In genomic region chr11:45936655-45937054, GRCh38 we compare ENCODE assay signal across 18 cellular contexts. TPM values are rescaled to one million over a fixed set of nuclear protein-coding genes. Genes with fewer than 3 reads are reported as not detected.
DNase-seq lines count a peak whose midpoint lies in the region; ATAC-seq and TF ChIP-seq lines count a peak whose summit lies in the region.
"Had no signal": no experiment of that assay in that cellular context is flagged by ENCODE, and none has a peak within 500 bp of the region (broad histone marks: within the 10 kb centered on the region; RNA-seq: fewer than 3 reads in every experiment).

No MANE protein-coding gene starts in this region.

- ATAC-seq in gastrocnemius medialis (peak; percentile 40 to 56), esophagus mucosa (no peak), left lung (no peak)
- ATAC-seq: HepG2, Panc1 had no signal

- H3F3A ChIP-seq in SU-DHL-6 (ENCODE audit: insufficient read depth) = peaks cover 36% of the 10 kb centered on the region

- WGBS in esophagus muscularis mucosa = 74% methylated on average over 4 of the region's 4 CpGs
- WGBS in esophagus squamous epithelium, 2 donors = 87 to 89% methylated on average over 2 to 4 of the region's 4 CpGs

- H3K9ac ChIP-seq in SU-DHL-6 (ENCODE audit: low read length) = no peak overlapping the region
- H3K9ac ChIP-seq: KMS-11 had no signal

- no peak for TF ChIP-seq POLR2A in esophagus muscularis mucosa (IDR thresholded peaks at IDR 0.05; ENCODE audit: low read depth)
- no peak for TF ChIP-seq POLR2A in gastrocnemius medialis (IDR thresholded peaks at IDR 0.05)
- no peak for TF ChIP-seq POLR2A in esophagus squamous epithelium (IDR thresholded peaks at IDR 0.05)

- 0 out of 2 replicates have a peak, but pooled peaks cover 9% of the 10 kb centered on the region for H3K79me2 ChIP-seq in SU-DHL-6 (ENCODE audit: insufficient read depth, low read length)

- H3K27ac ChIP-seq in SU-DHL-6 (ENCODE audit: low read depth, low read length) = peak overlapping the region; percentile 69
- no peak overlapping the region for H3K27ac ChIP-seq in esophagus muscularis mucosa (replicated peaks in 1 of 4)
- peak overlapping the region in 1 of 4 donors; percentile 42 for H3K27ac ChIP-seq in gastrocnemius medialis
- H3K27ac ChIP-seq in esophagus squamous epithelium = no peak overlapping the region
- H3K27ac ChIP-seq in left lung = no peak overlapping the region
- H3K27ac ChIP-seq: KMS-11 had no signal

- no peak overlapping the region for H3K4me2 ChIP-seq in SU-DHL-6 (ENCODE audit: low read depth, low read length, poor library complexity, severe bottlenecking)
- H3K4me2 ChIP-seq: KMS-11 had no signal

- H3K9me3 ChIP-seq in SU-DHL-6 (ENCODE audit: insufficient read depth, low read length) = no peaks in the 10 kb centered on the region
- H3K9me3 ChIP-seq in esophagus muscularis mucosa = no peaks in the 10 kb centered on the region
- H3K9me3 ChIP-seq in gastrocnemius medialis = no peaks in the 10 kb centered on the region
- no peaks in the 10 kb centered on the region for H3K9me3 ChIP-seq in esophagus squamous epithelium
- H3K9me3 ChIP-seq in left lung = no peaks in the 10 kb centered on the region

- no peaks in the 10 kb centered on the region for H3K4me1 ChIP-seq in esophagus muscularis mucosa
- peaks cover 0 to 7% of the 10 kb centered on the region in 2 donors for H3K4me1 ChIP-seq in gastrocnemius medialis
- H3K4me1 ChIP-seq in esophagus squamous epithelium = peaks cover 5 to 48% (median 21%) of the 10 kb centered on the region in 3 donors
- peaks cover 0 to 1% of the 10 kb centered on the region in 2 donors for H3K4me1 ChIP-seq in left lung

- in situ Hi-C loops in gastrocnemius medialis (cut with MboI; ENCODE audit: low sequenced_read_pairs in 4 of 4) = no loop called here

- TF ChIP-seq EP300 in esophagus muscularis mucosa (IDR thresholded peaks at IDR 0.05) = no peak

- H3K27me3 ChIP-seq in H7 (ENCODE audit: control insufficient read depth, insufficient read depth, low read length) = no peaks in the 10 kb centered on the region
- no peaks in the 10 kb centered on the region for H3K27me3 ChIP-seq in SU-DHL-6 (ENCODE audit: low read length)
- H3K27me3 ChIP-seq in esophagus muscularis mucosa = no peaks in the 10 kb centered on the region
- H3K27me3 ChIP-seq in gastrocnemius medialis = no peaks in the 10 kb centered on the region
- H3K27me3 ChIP-seq in esophagus squamous epithelium = no peaks in the 10 kb centered on the region
- no peaks in the 10 kb centered on the region for H3K27me3 ChIP-seq in left lung

- no peaks in the 10 kb centered on the region for H4K20me1 ChIP-seq in SU-DHL-6 (ENCODE audit: low read depth, low read length)

- H3K4me3 ChIP-seq in H7 (ENCODE audit: insufficient read depth, low read depth, low read length) (no peak overlapping the region), SU-DHL-6 (ENCODE audit: insufficient read depth, low read length, poor library complexity, severe bottlenecking) (no peak overlapping the region), esophagus muscularis mucosa (no peak overlapping the region), gastrocnemius medialis (no peak overlapping the region), esophagus squamous epithelium (no peak overlapping the region), left lung (no peak overlapping the region)

- TF ChIP-seq CTCF in SU-DHL-6 (IDR thresholded peaks at IDR 0.05; ENCODE audit: insufficient read depth, low read length, poor library complexity, severe bottlenecking) (no peak), esophagus muscularis mucosa (IDR thresholded peaks at IDR 0.05) (no peak), gastrocnemius medialis (IDR thresholded peaks at IDR 0.05 in 4 of 5, conservative IDR thresholded peaks at IDR 0.05 in 1 of 5) (no peak), esophagus squamous epithelium (IDR thresholded peaks at IDR 0.05) (no peak), left lung (IDR thresholded peaks at IDR 0.05) (no peak)

- H3K9me2 ChIP-seq in SU-DHL-6 (replicated peaks; ENCODE audit: insufficient read depth, low read length) = no peaks in the 10 kb centered on the region

- DNase-seq in H7 (peak; percentile 19), esophagus muscularis mucosa (ENCODE audit: extremely low spot score) (peak; percentile 37), gastrocnemius medialis (no peak), esophagus squamous epithelium (lab: John Stamatoyannopoulos, UW) (no peak), left lung (no peak)
- DNase-seq: COR-L47, HFFc6, NCI-H1105 treated with DMSO at 0.1 percent for 48 hours, NCI-H1694 treated with DMSO at 0.1 percent for 48 hours, NCI-H226, NCI-H524 treated with DMSO at 0.1 percent for 48 hours, SHP77 had no signal

- H3K36me3 ChIP-seq in H7 (replicated peaks; ENCODE audit: control insufficient read depth, insufficient read depth, low read length) = peaks cover 11% of the 10 kb centered on the region
- H3K36me3 ChIP-seq in SU-DHL-6 (ENCODE audit: low read length) = no peaks in the 10 kb centered on the region
- peaks cover 45 to 79% (median 68%) of the 10 kb centered on the region in 4 donors for H3K36me3 ChIP-seq in esophagus muscularis mucosa
- peaks cover 0 to 45% of the 10 kb centered on the region in 2 donors for H3K36me3 ChIP-seq in gastrocnemius medialis
- H3K36me3 ChIP-seq in esophagus squamous epithelium = peaks cover 17 to 90% (median 21%) of the 10 kb centered on the region in 3 donors
- H3K36me3 ChIP-seq in left lung = peaks cover 0 to 77% of the 10 kb centered on the region in 2 donors

- no peak overlapping the region for H2AFZ ChIP-seq in SU-DHL-6 (ENCODE audit: low read depth, low read length, severe bottlenecking)

- intact Hi-C loops in esophagus muscularis mucosa (cut with DNase I) = no loop called here
- intact Hi-C loops in gastrocnemius medialis (cut with DNase I; ENCODE audit: low total_unique reads) = no loop called here
- intact Hi-C loops in esophagus squamous epithelium (cut with DNase I) = no loop called here
- intact Hi-C loops in left lung (cut with DNase I) = no loop called here

RNA-seq across cellular contexts. Expression of gene LARGE2, which starts 14.2 kb away (rescaled TPM):
- 36.6 and 38.6 TPM in 2 replicates for total RNA-seq in H7 (2014; rRNA removed; shearing (Covaris generic))
- under 1 TPM in 1 of 4 donors, not detected in 3; 0.17 TPM for total RNA-seq in esophagus muscularis mucosa
- not detected for total RNA-seq in gastrocnemius medialis
- total RNA-seq in esophagus squamous epithelium = 10 to 100 TPM; 12.4 to 18.3 (median 15.5) TPM
- 30.4 TPM for total RNA-seq in esophagus mucosa
- total RNA-seq in left lung = 10 to 100 TPM in 1 of 2 donors, 1 to 10 TPM in 1; 7.5 to 12.7 TPM
- total RNA-seq: H4, HFFc6 had no signal

RNA-seq across cellular contexts. Expression of gene PEX16, which starts 19.0 kb away (rescaled TPM):
- total RNA-seq in H7 (2014; rRNA removed; shearing (Covaris generic)) = 39.9 and 43.7 TPM in 2 replicates
- total RNA-seq in esophagus muscularis mucosa (10 to 100 TPM; 15.4 to 32.2 (median 23.2) TPM), gastrocnemius medialis (10 to 100 TPM; 18.5 to 27.2 (median 20.5) TPM), esophagus squamous epithelium (10 to 100 TPM; 18.3 to 25.5 (median 22.1) TPM), esophagus mucosa (22.6 TPM), left lung (10 to 100 TPM; 19.6 to 23.4 TPM)

RNA-seq across cellular contexts. Expression of gene FREY1, which starts 29.6 kb away (rescaled TPM):
- total RNA-seq in H7 (2014; rRNA removed; shearing (Covaris generic)) = 0.35 and 2.3 TPM in 2 replicates
- total RNA-seq in esophagus muscularis mucosa (1 to 10 TPM in 3 of 4 donors, under 1 TPM in 1; 0.65 to 3.7 (median 1.4) TPM), gastrocnemius medialis (not detected), esophagus squamous epithelium (1 to 10 TPM in 2 of 4 donors, under 1 TPM in 1, not detected in 1; 0.57 to 2.1 (median 1.2) TPM), esophagus mucosa (0.56 TPM), left lung (under 1 TPM; 0.35 to 0.89 TPM)
- total RNA-seq: H4 had no signal

RNA-seq across cellular contexts. Expression of gene MAPK8IP1, which starts 51.2 kb away (rescaled TPM):
- total RNA-seq in H7 (2014; rRNA removed; shearing (Covaris generic)) = 10.4 and 15.3 TPM in 2 replicates
- 10 to 100 TPM in 3 of 4 donors, 1 to 10 TPM in 1; 7.5 to 20.6 (median 16.1) TPM for total RNA-seq in esophagus muscularis mucosa
- total RNA-seq in gastrocnemius medialis = 1 to 10 TPM; 1.4 to 4.0 (median 1.9) TPM
- total RNA-seq in esophagus squamous epithelium = 1 to 10 TPM in 3 of 4 donors, under 1 TPM in 1; 0.57 to 4.0 (median 1.3) TPM
- total RNA-seq in esophagus mucosa = 1.1 TPM
- 1 to 10 TPM; 6.9 to 8.7 TPM for total RNA-seq in left lung

Comparison
In these comparisons a context has a peak if more than half of its experiments do, and no peak if none do; other contexts are left out.
1. DNase-seq: peak in H7 (single experiment) and esophagus muscularis mucosa (single experiment); none in gastrocnemius medialis (0 of 2), esophagus squamous epithelium (single experiment) and left lung (0 of 2).
2. ATAC-seq: peak in gastrocnemius medialis (2 of 2); none in esophagus mucosa (single experiment) and left lung (single experiment).
3. RNA of gene LARGE2, which starts 14.2 kb away (total RNA-seq): 36.6 to 38.6 TPM in H7, 30.4 TPM in esophagus mucosa (single experiment), 12.4 to 18.3 TPM in esophagus squamous epithelium and 7.5 to 12.7 TPM in left lung; 0.17 TPM in esophagus muscularis mucosa and not detected in gastrocnemius medialis; every median in the first group is over 4 times any median in the second.